ENCODE assay signal across 9 cellular contexts in the genomic region with DNA sequence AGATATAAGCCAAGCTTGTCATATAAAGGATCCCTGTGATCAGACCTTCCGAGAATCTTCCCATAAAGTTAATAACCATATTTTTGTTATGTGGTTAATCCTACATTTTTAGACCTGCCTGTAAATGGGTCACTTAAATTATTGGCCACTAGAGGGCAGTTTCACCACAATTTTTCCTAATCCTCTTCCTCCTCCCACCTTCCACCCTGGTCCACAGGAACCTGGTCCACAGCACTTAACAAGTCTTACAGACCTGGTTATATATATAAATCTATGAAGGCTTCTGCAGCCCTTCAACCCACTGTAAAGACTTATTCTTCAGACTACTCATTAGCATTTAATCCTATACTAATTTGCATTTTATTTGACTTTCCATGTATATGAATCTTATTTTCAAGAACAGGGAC. TPM values are rescaled to one million over a fixed set of nuclear protein-coding genes. Genes with fewer than 3 reads are reported as not detected.
DNase-seq lines count a peak whose midpoint lies in the region; ATAC-seq, FAIRE-seq and TF ChIP-seq lines count a peak whose summit lies in the region.
"Had no signal": no experiment of that assay in that cellular context is flagged by ENCODE, and none has a peak within 500 bp of the region (broad histone marks: within the 10 kb centered on the region; RNA-seq: fewer than 3 reads in every experiment).

No MANE protein-coding gene starts in this region.

- H2BK120ac ChIP-seq in H1 (replicated peaks; ENCODE audit: low read depth, low read length) = no peak overlapping the region

- in situ Hi-C loops in Panc1 (cut with HindIII; ENCODE audit: low pct_unique_long_range_greater_than_20kb, low sequenced_read_pairs) = no loop called here

- H3K4me3 ChIP-seq in Panc1 (ENCODE audit: low read depth in 2 of 2, low read length in 2 of 2) (no peak overlapping the region), H1 (ENCODE audit: extremely low read depth in 1 of 4, insufficient read depth in 2 of 4, low read depth in 3 of 4, low read length in 4 of 4) (no peak overlapping the region)

- no peak overlapping the region for H3K9ac ChIP-seq in H1 (replicated peaks in 1 of 4; ENCODE audit: extremely low read depth in 1 of 4, low read depth in 3 of 4, low read length in 3 of 4)

- no peak overlapping the region for H3K23ac ChIP-seq in H1 (ENCODE audit: insufficient read length)

- H2BK15ac ChIP-seq in H1 (ENCODE audit: low read length) = no peak overlapping the region

- CTCF ChIA-PET in activated naive CD4-positive, alpha-beta T cell treated with anti-CD3 and anti-CD28 coated beads for 36 hours (lab: Charles Lee) = interaction anchor here (0.5 to 3.8 kb wide), 19 partner anchors 10 to 602 kb away, joined by 3 to 21 read pairs (median 4); a partner anchor contains a TSS
- CTCF ChIA-PET in Panc1 (lab: Charles Lee) (no interaction called here), H1 (lab: Charles Lee; ENCODE audit: partially characterized antibody) (interaction anchor here (0.6 to 4.1 kb wide), 24 partner anchors 9 to 224 kb away, joined by 3 to 26 read pairs (median 4); a partner anchor contains a TSS)

- no peak overlapping the region for H3K14ac ChIP-seq in H1 (ENCODE audit: insufficient read length)

- H3K27ac ChIP-seq in Panc1 (ENCODE audit: low read length) (no peak overlapping the region), H1 (ENCODE audit: low read depth, low read length) (no peak overlapping the region)

- no peak overlapping the region for H3K18ac ChIP-seq in H1 (ENCODE audit: extremely low read depth, low read length)

- TF ChIP-seq EP300 in H1 (IDR thresholded peaks at IDR 0.05; ENCODE audit: borderline replicate concordance in 1 of 2, low read depth in 2 of 2, low read length in 2 of 2) = no peak

- no peak overlapping the region for H4K5ac ChIP-seq in H1 (ENCODE audit: insufficient read length, low read depth, low read length)

- no peak for TF ChIP-seq POLR2A in H1 (IDR thresholded peaks at IDR 0.05; ENCODE audit: control extremely low read depth in 1 of 2, low read depth in 2 of 2, low read length in 2 of 2)

- no peak overlapping the region for H2BK20ac ChIP-seq in H1 (ENCODE audit: low read length)

- H2BK5ac ChIP-seq in H1 (ENCODE audit: low read depth, low read length) = no peak overlapping the region

- no peak overlapping the region for H3K4me3 Mint-ChIP-seq in activated naive CD4-positive, alpha-beta T cell treated with anti-CD3 and anti-CD28 coated beads for 36 hours
- no peak overlapping the region for H3K4me3 Mint-ChIP-seq in naive B cell
- H3K4me3 Mint-ChIP-seq: dendritic cell treated with granulocyte-macrophage colony-stimulating factor and Interleukin-4, amounts not matched to agents 40 ng/mL and 50 ng/mL, for 4 days had no signal

- FAIRE-seq in H1 (lab: Jason Lieb, UNC) = no peak

- BruUV-seq in Panc1 (replicated peaks; lab: Mats Ljungman, UMichigan) = no TSS peak

- no peaks in the 10 kb centered on the region for H3K9me3 Mint-ChIP-seq in activated naive CD4-positive, alpha-beta T cell treated with anti-CD3 and anti-CD28 coated beads for 36 hours
- H3K9me3 Mint-ChIP-seq in naive B cell = no peaks in the 10 kb centered on the region
- H3K9me3 Mint-ChIP-seq: dendritic cell treated with granulocyte-macrophage colony-stimulating factor and Interleukin-4, amounts not matched to agents 40 ng/mL and 50 ng/mL, for 4 days had no signal

- no peak overlapping the region for H3K56ac ChIP-seq in H1 (replicated peaks; ENCODE audit: insufficient read length, low read depth, low read length)

- H3K36me3 Mint-ChIP-seq in activated naive CD4-positive, alpha-beta T cell treated with anti-CD3 and anti-CD28 coated beads for 36 hours (ENCODE audit: low read depth) = no peaks in the 10 kb centered on the region
- H3K36me3 Mint-ChIP-seq in naive B cell = no peaks in the 10 kb centered on the region

- no peak overlapping the region for H3K27ac Mint-ChIP-seq in activated naive CD4-positive, alpha-beta T cell treated with anti-CD3 and anti-CD28 coated beads for 36 hours
- peak overlapping the region in 1 of 6 donors; percentile 54 for H3K27ac Mint-ChIP-seq in naive B cell
- H3K27ac Mint-ChIP-seq: dendritic cell treated with granulocyte-macrophage colony-stimulating factor and Interleukin-4, amounts not matched to agents 40 ng/mL and 50 ng/mL, for 4 days had no signal

- H3K36me3 ChIP-seq in Panc1 (ENCODE audit: control insufficient read depth, insufficient read depth, low read length) (peaks cover 2% of the 10 kb centered on the region; the same call in 1 of the 2 replicates), H1 (ENCODE audit: control insufficient read depth in 2 of 4, insufficient read depth in 4 of 4, low read length in 3 of 4) (no peaks in the 10 kb centered on the region; a peak in 2 of 8 replicates)

- H3K4ac ChIP-seq in H1 (replicated peaks; ENCODE audit: insufficient read length, low read depth, low read length) = no peak overlapping the region

- H4K20me1 ChIP-seq in H1 (replicated peaks in 1 of 2; ENCODE audit: control insufficient read depth in 1 of 2, insufficient read depth in 2 of 2, low read length in 2 of 2) = no peaks in the 10 kb centered on the region

- no peak overlapping the region for H4K8ac ChIP-seq in H1 (ENCODE audit: extremely low read depth, insufficient read depth, low read length)

- POLR2A ChIA-PET in Panc1 (lab: Charles Lee) = no interaction called here
- POLR2A ChIA-PET in H1 (lab: Charles Lee; ENCODE audit: partially characterized antibody) = interaction anchor here (0.6 to 1.6 kb wide), 3 partner anchors 9 to 29 kb away, joined by 3 to 4 read pairs (median 4); no protein-coding TSS in a partner anchor

- H3K79me2 ChIP-seq in H1 (ENCODE audit: control insufficient read depth in 1 of 2, insufficient read depth in 2 of 2, low read length in 2 of 2) = no peaks in the 10 kb centered on the region

- H3K27me3 Mint-ChIP-seq in activated naive CD4-positive, alpha-beta T cell treated with anti-CD3 and anti-CD28 coated beads for 36 hours (ENCODE audit: low read depth) = no peaks in the 10 kb centered on the region
- no peaks in the 10 kb centered on the region for H3K27me3 Mint-ChIP-seq in naive B cell
- H3K27me3 Mint-ChIP-seq: dendritic cell treated with granulocyte-macrophage colony-stimulating factor and Interleukin-4, amounts not matched to agents 40 ng/mL and 50 ng/mL, for 4 days had no signal

- TF ChIP-seq RAD21 in H1 (IDR thresholded peaks at IDR 0.05 in 1 of 2, conservative IDR thresholded peaks at IDR 0.05 in 1 of 2; ENCODE audit: low read depth in 2 of 2, low read length in 2 of 2) = peak; percentile 69 to 72

- intact Hi-C loops in activated naive CD4-positive, alpha-beta T cell treated with anti-CD3 and anti-CD28 coated beads for 36 hours (cut with micrococcal nuclease) = loop anchor here (1.0 to 2.0 kb wide), 5 partner anchors 90 to 588 kb away; no protein-coding TSS in a partner anchor
- intact Hi-C loops in Panc1 (cut with micrococcal nuclease; ENCODE audit: unreplicated experiment) = loop anchor here (5.0 kb wide), 2 partner anchors 91 to 266 kb away; no protein-coding TSS in a partner anchor

- no peak overlapping the region for H2AK5ac ChIP-seq in H1 (ENCODE audit: low read depth, low read length)

- H3K9me3 ChIP-seq in Panc1 (ENCODE audit: control insufficient read depth, insufficient read depth, low read depth, low read length) (no peaks in the 10 kb centered on the region), H1 (ENCODE audit: insufficient read depth in 2 of 2, low read depth in 1 of 2, low read length in 1 of 2) (no peaks in the 10 kb centered on the region)

- H3K4me1 Mint-ChIP-seq in activated naive CD4-positive, alpha-beta T cell treated with anti-CD3 and anti-CD28 coated beads for 36 hours (ENCODE audit: low read depth) = no peaks in the 10 kb centered on the region
- H3K4me1 Mint-ChIP-seq in naive B cell = no peaks in the 10 kb centered on the region

- no peaks in the 10 kb centered on the region for H3K23me2 ChIP-seq in H1 (ENCODE audit: low read depth, low read length)

- H3K27me3 ChIP-seq in Panc1 (ENCODE audit: control insufficient read depth, insufficient read depth, low read length) (no peaks in the 10 kb centered on the region), H1 (replicated peaks in 1 of 4; ENCODE audit: control insufficient read depth in 3 of 4, extremely low read depth in 1 of 4, insufficient read depth in 3 of 4, low read length in 3 of 4) (no peaks in the 10 kb centered on the region)

- H3K4me2 ChIP-seq in H1 (ENCODE audit: insufficient read depth in 1 of 2, low read depth in 2 of 2, low read length in 2 of 2) = no peak overlapping the region

- peak; percentile 36 for DNase-seq in activated naive CD4-positive, alpha-beta T cell treated with anti-CD3 and anti-CD28 coated beads for 36 hours
- no peak for DNase-seq in activated naive CD4-positive, alpha-beta T cell treated with anti-CD3 and anti-CD28 coated beads, Interleukin-2, amount 50 U/mL, for 16 hours
- DNase-seq in HUDEP-2 (lab: John Stamatoyannopoulos, UW; ENCODE audit: unreplicated experiment in 76 of 76) (peak in 50 of 76 experiments; percentile 8 to 75 (median 52)), Panc1 (ENCODE audit: low read depth, low spot score) (peak; percentile 30), H1 (ENCODE audit: low read depth in 1 of 2, low spot score in 2 of 2) (peak in 1 of 2 experiments; percentile 9), naive B cell (peak; percentile 34)

- TF ChIP-seq CTCF in Panc1 (IDR thresholded peaks at IDR 0.05) = peak; percentile 79
- peak; percentile 3 to 67 (median 51) for TF ChIP-seq CTCF in H1 (IDR thresholded peaks at IDR 0.05; ENCODE audit: control extremely low read depth in 1 of 3, insufficient read depth in 1 of 3, low read depth in 1 of 3, low read length in 3 of 3)

- no peak overlapping the region for H2AFZ ChIP-seq in H1 (ENCODE audit: low read length)

- H3K4me1 ChIP-seq in Panc1 (ENCODE audit: control insufficient read depth, insufficient read depth, low read length) (no peaks in the 10 kb centered on the region), H1 (replicated peaks in 1 of 4; ENCODE audit: control insufficient read depth in 3 of 4, insufficient read depth in 4 of 4, low read length in 3 of 4) (no peaks in the 10 kb centered on the region)

- H2BK12ac ChIP-seq in H1 (ENCODE audit: low read depth, low read length) = no peak overlapping the region

- peak; percentile 89 for ATAC-seq in Panc1
- peak; percentile 47 to 50 for ATAC-seq in naive B cell (ENCODE audit: low read depth in 2 of 2)
- no peak for ATAC-seq in HG03460 (IDR thresholded peaks at IDR 0.05; ENCODE audit: unreplicated experiment)
- ATAC-seq in GM19397 (IDR thresholded peaks at IDR 0.05; ENCODE audit: unreplicated experiment) = no peak

- 71% methylated on average over 1 of the region's 1 CpG; no CpG with 5 or more reads in 1 of the 2 experiments for WGBS in H1 (ENCODE audit: extremely low coverage in 1 of 2, insufficient coverage in 1 of 2, insufficient read length in 1 of 2, insufficient replicate concordance in 2 of 2, low coverage in 1 of 2, low lambda C conversion rate in 2 of 2, missing lambda C conversion rate in 1 of 2), 2 experiments

- no peak overlapping the region for H4K91ac ChIP-seq in H1 (replicated peaks; ENCODE audit: insufficient read length, low read length)

- H3K79me1 ChIP-seq in H1 (ENCODE audit: low read depth, low read length) = no peaks in the 10 kb centered on the region

RNA-seq across cellular contexts. Expression of a gene that starts 28.3 kb away (rescaled TPM):
- 10 to 100 TPM; 18.9 to 19.8 TPM for total RNA-seq in activated naive CD4-positive, alpha-beta T cell treated with anti-CD3 and anti-CD28 coated beads for 36 hours
- 26.0 TPM for total RNA-seq in Panc1 (2021; ENCODE audit: unreplicated experiment)
- polyA plus RNA-seq in Panc1 (2012; ENCODE audit: insufficient read length) = 17.9 TPM
- total RNA-seq in H1 (2021; fragmentation: NEBNext Ultra II Directional; extraction: Animal tissue kit (Norgen Biotek cat#: 25700)) = 67.5 and 68.4 TPM in 2 replicates
- 51.2 and 51.8 TPM in 2 replicates for polyA plus RNA-seq in H1 (2011; rRNA removed)
- polyA plus RNA-seq in H1 (2011; cell fraction: cytosol; rRNA removed) = 60.1 TPM
- polyA plus RNA-seq in H1 (2011; cell fraction: nucleus; rRNA removed) = 25.1 TPM
- polyA plus RNA-seq in H1 (2012, experiment 1 of 2) = 46.9 to 57.7 TPM (median 51.9 TPM) in 4 replicates
- 9.8 TPM for polyA plus RNA-seq in H1 (2012, experiment 2 of 2)
- 65.5 TPM for polyA plus RNA-seq in H1 (2013, experiment 1 of 2)
- polyA plus RNA-seq in H1 (2013, experiment 2 of 2) = 65.4 TPM
- 34.2 and 47.0 TPM in 2 replicates for polyA minus RNA-seq in H1 (2011; rRNA and poly(A)+ RNA removed)
- polyA minus RNA-seq in H1 (2011; cell fraction: cytosol; rRNA and poly(A)+ RNA removed) = 58.2 TPM
- polyA minus RNA-seq in H1 (2011; cell fraction: nucleus; rRNA and poly(A)+ RNA removed) = 51.7 TPM
- polyA plus RNA-seq in naive B cell (ENCODE audit: low read depth in 6 of 6) = 10 to 100 TPM; 17.3 to 31.6 (median 19.3) TPM

RNA-seq across cellular contexts. Expression of a gene that starts 58.3 kb away (rescaled TPM):
- under 1 TPM; 0.52 to 0.74 TPM for total RNA-seq in activated naive CD4-positive, alpha-beta T cell treated with anti-CD3 and anti-CD28 coated beads for 36 hours
- total RNA-seq in Panc1 (2021; ENCODE audit: unreplicated experiment) = 0.98 TPM
- polyA plus RNA-seq in Panc1 (2012; ENCODE audit: insufficient read length) = 0.65 TPM
- total RNA-seq in H1 (2021; fragmentation: NEBNext Ultra II Directional; extraction: Animal tissue kit (Norgen Biotek cat#: 25700)) = 5.3 and 5.9 TPM in 2 replicates
- polyA plus RNA-seq in H1 (2011; rRNA removed) (2.9 and 3.7 TPM in 2 replicates), naive B cell (ENCODE audit: low read depth in 6 of 6) (1 to 10 TPM in 4 of 6 donors, under 1 TPM in 1, not detected in 1; 0.49 to 3.0 (median 2.2) TPM)
- 3.3 TPM for polyA plus RNA-seq in H1 (2011; cell fraction: cytosol; rRNA removed)
- polyA plus RNA-seq in H1 (2011; cell fraction: nucleus; rRNA removed) = 6.6 TPM
- 3.6 to 5.8 TPM (median 4.3 TPM) in 4 replicates for polyA plus RNA-seq in H1 (2012, experiment 1 of 2)
- 0.72 TPM for polyA plus RNA-seq in H1 (2012, experiment 2 of 2)
- 2.6 TPM for polyA plus RNA-seq in H1 (2013, experiment 1 of 2)
- 2.7 TPM for polyA plus RNA-seq in H1 (2013, experiment 2 of 2)
- polyA minus RNA-seq in H1 (2011; rRNA and poly(A)+ RNA removed) = 10.4 and 18.3 TPM in 2 replicates
- 4.9 TPM for polyA minus RNA-seq in H1 (2011; cell fraction: cytosol; rRNA and poly(A)+ RNA removed)
- polyA minus RNA-seq in H1 (2011; cell fraction: nucleus; rRNA and poly(A)+ RNA removed) = 12.6 TPM

Comparison
In these comparisons a context has a peak if more than half of its experiments do, and no peak if none do; other contexts are left out.
1. ATAC-seq: peak in Panc1 (single experiment) and naive B cell (2 of 2); none in HG03460 (single experiment) and GM19397 (single experiment).